Comparison of ENCODE assay signal across 19 cellular contexts in the genomic region with DNA sequence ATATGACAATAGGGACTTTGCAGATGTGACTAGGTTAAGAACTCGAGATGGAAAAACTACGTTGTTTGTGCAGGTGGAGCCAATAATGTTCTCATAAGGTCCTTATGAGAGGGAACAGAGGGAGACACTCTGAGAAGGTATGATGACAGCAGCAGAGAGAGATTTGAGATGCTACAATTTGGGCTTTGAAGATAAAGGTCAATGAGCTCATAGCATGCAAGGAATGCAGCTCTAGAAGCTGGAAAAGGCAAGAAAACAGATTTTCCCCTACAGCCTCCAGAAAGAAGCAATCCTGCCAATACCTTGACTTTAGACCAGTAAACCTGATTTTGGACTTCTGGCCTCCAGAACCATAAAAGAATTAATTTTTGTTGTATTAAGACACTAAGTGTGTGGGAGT. TPM values are rescaled to one million over a fixed set of nuclear protein-coding genes. Genes with fewer than 3 reads are reported as not detected.
DNase-seq lines count a peak whose midpoint lies in the region; ATAC-seq and TF ChIP-seq lines count a peak whose summit lies in the region.
"Had no signal": no experiment of that assay in that cellular context is flagged by ENCODE, and none has a peak within 500 bp of the region (broad histone marks: within the 10 kb centered on the region; RNA-seq: fewer than 3 reads in every experiment).

No MANE protein-coding gene starts in this region.

- no peak for TF ChIP-seq POLR2A in ovary (IDR thresholded peaks at IDR 0.05)

- WGBS in ovary, 3 donors: 71 to 73% (median 72%) methylated on average over 2 of the region's 2 CpGs

- no peak for TF ChIP-seq EP300 in ovary (IDR thresholded peaks at IDR 0.05)

- no peak for TF ChIP-seq CTCF in RWPE2 (IDR thresholded peaks at IDR 0.05; ENCODE audit: poor library complexity, severe bottlenecking)
- TF ChIP-seq CTCF in ovary (IDR thresholded peaks at IDR 0.05): no peak

- H3K9me3 Mint-ChIP-seq in stimulated activated naive CD8-positive, alpha-beta T cell treated with anti-CD3 and anti-CD28 coated beads, Interleukin-15, Interleukin-2, amounts not matched to agents 100 ng/mL and 50 ng/mL, for 24 hours: no peaks in the 10 kb centered on the region

- H3K4me1 Mint-ChIP-seq in stimulated activated naive CD8-positive, alpha-beta T cell treated with anti-CD3 and anti-CD28 coated beads, Interleukin-15, Interleukin-2, amounts not matched to agents 100 ng/mL and 50 ng/mL, for 24 hours (ENCODE audit: low read depth): no peaks in the 10 kb centered on the region

- no peak for ATAC-seq in stimulated activated naive CD8-positive, alpha-beta T cell treated with anti-CD3 and anti-CD28 coated beads, Interleukin-15, Interleukin-2, amounts not matched to agents 100 U/mL and 50 U/mL, for 24 hours
- no peak for ATAC-seq in RWPE2 (ENCODE audit: low read depth)
- no peak for ATAC-seq in GM21576 (IDR thresholded peaks at IDR 0.05; ENCODE audit: unreplicated experiment)

- H3K9me3 ChIP-seq in RWPE2 (ENCODE audit: severe bottlenecking): no peaks in the 10 kb centered on the region
- H3K9me3 ChIP-seq in ovary: no peaks in the 10 kb centered on the region
- H3K9me3 ChIP-seq: A549 had no signal

- H3K4me3 Mint-ChIP-seq in stimulated activated naive CD8-positive, alpha-beta T cell treated with anti-CD3 and anti-CD28 coated beads, Interleukin-15, Interleukin-2, amounts not matched to agents 100 ng/mL and 50 ng/mL, for 24 hours: no peak overlapping the region

- intact Hi-C loops in ovary (cut with DNase I): loop anchor here in 2 of 4 donors (10.0 kb wide), 1 partner anchor 694 kb away; no protein-coding TSS in a partner anchor

- H3K4me3 ChIP-seq in RWPE2 (ENCODE audit: severe bottlenecking) (no peak overlapping the region), ovary (no peak overlapping the region)
- H3K4me3 ChIP-seq: A549 had no signal

- H3K27ac Mint-ChIP-seq in stimulated activated naive CD8-positive, alpha-beta T cell treated with anti-CD3 and anti-CD28 coated beads, Interleukin-15, Interleukin-2, amounts not matched to agents 100 ng/mL and 50 ng/mL, for 24 hours: peak overlapping the region; percentile 19

- H3K4me1 ChIP-seq in RWPE2 (ENCODE audit: insufficient read depth, poor library complexity, severe bottlenecking) (peaks cover 2% of the 10 kb centered on the region), ovary (ENCODE audit: insufficient read depth) (no peaks in the 10 kb centered on the region)

- H3K27me3 ChIP-seq in RWPE2 (ENCODE audit: insufficient read depth, poor library complexity, severe bottlenecking) (no peaks in the 10 kb centered on the region), ovary (no peaks in the 10 kb centered on the region)

- no peaks in the 10 kb centered on the region for H3K27me3 Mint-ChIP-seq in stimulated activated naive CD8-positive, alpha-beta T cell treated with anti-CD3 and anti-CD28 coated beads, Interleukin-15, Interleukin-2, amounts not matched to agents 100 ng/mL and 50 ng/mL, for 24 hours

- H3K27ac ChIP-seq in RWPE2 (ENCODE audit: poor library complexity, severe bottlenecking) (peak overlapping the region; percentile 4), ovary (no peak overlapping the region)
- H3K27ac ChIP-seq: A549 had no signal

- peaks cover 30% of the 10 kb centered on the region for H3K36me3 Mint-ChIP-seq in stimulated activated naive CD8-positive, alpha-beta T cell treated with anti-CD3 and anti-CD28 coated beads, Interleukin-15, Interleukin-2, amounts not matched to agents 100 ng/mL and 50 ng/mL, for 24 hours (ENCODE audit: low read depth)

- H3K36me3 ChIP-seq in RWPE2 (ENCODE audit: low read depth) (peaks cover 53% of the 10 kb centered on the region), ovary (no peaks in the 10 kb centered on the region)

- no peak for DNase-seq in stimulated activated naive CD8-positive, alpha-beta T cell treated with anti-CD3 and anti-CD28 coated beads, Interleukin-15, Interleukin-2, amounts not matched to agents 100 U/mL and 50 U/mL, for 24 hours
- DNase-seq in RWPE2 (ENCODE audit: low spot score) (no peak), iris pigment epithelial cell (ENCODE audit: low read depth) (peak; percentile 14), ovary (no peak), activated T-cell treated with anti-CD3 and anti-CD28 coated beads for 4 hours (no peak)
- DNase-seq: C1 segment of cervical spinal cord, GOT3, KG1, NCI-H1105 treated with DMSO at 0.1 percent for 48 hours, NCI-H1694, NCI-H2081 treated with DMSO at 0.1 percent for 48 hours, NCI-H2227 treated with DMSO at 0.1 percent for 48 hours, NCI-H524, NCI-H82, RPMI8226, SIG-M5 had no signal

RNA-seq across cellular contexts. Expression of gene FAM76B, which starts 21.1 kb away (rescaled TPM):
- total RNA-seq in ovary: 10 to 100 TPM; 19.6 to 31.7 (median 22.6) TPM
- polyA plus RNA-seq in ovary: 10 to 100 TPM; 16.7 to 21.3 TPM

RNA-seq across cellular contexts. Expression of gene CEP57, which starts 21.8 kb away (rescaled TPM):
- 10 to 100 TPM; 43.2 to 64.7 (median 48.0) TPM for total RNA-seq in ovary
- 10 to 100 TPM; 28.8 to 40.2 TPM for polyA plus RNA-seq in ovary
